1 cellular context compared by ENCODE assay signal in the genomic region with DNA sequence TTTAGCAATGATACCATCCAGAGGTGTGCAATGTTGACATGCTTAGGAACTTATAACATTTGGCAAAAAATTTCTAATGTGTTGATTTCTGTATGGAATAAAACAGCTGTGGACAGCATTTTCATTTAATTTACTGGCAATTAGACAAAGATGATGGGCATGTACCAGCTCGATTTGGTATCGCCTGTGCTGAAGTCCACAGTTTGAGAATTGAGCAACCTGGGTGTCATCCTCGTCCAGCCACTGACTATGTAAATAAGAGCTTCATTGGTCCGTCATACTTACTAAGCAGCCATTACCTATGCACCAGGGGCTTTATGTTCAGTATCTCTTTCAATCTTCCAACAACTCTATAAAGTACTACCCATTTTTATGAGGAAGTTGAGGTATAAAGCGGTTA.
A peak's percentile ranks its signal among the peaks of the same experiment; 100 is the strongest.
TF ChIP-seq lines count a peak whose summit lies in the region.

No MANE protein-coding gene starts in this region.

TF ChIP-seq in HepG2, 621 proteins besides CTCF, POLR2A, EP300 and RAD21 (continued from another document and continues in another):
- TF ChIP-seq, protein P1, sequence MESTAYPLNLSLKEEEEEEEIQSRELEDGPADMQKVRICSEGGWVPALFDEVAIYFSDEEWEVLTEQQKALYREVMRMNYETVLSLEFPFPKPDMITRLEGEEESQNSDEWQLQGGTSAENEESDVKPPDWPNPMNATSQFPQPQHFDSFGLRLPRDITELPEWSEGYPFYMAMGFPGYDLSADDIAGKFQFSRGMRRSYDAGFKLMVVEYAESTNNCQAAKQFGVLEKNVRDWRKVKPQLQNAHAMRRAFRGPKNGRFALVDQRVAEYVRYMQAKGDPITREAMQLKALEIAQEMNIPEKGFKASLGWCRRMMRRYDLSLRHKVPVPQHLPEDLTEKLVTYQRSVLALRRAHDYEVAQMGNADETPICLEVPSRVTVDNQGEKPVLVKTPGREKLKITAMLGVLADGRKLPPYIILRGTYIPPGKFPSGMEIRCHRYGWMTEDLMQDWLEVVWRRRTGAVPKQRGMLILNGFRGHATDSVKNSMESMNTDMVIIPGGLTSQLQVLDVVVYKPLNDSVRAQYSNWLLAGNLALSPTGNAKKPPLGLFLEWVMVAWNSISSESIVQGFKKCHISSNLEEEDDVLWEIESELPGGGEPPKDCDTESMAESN (CRISPR knock-in tag; conservative IDR thresholded peaks at IDR 0.05), result no peak
- TF ChIP-seq PBX3 (CRISPR knock-in tag; IDR thresholded peaks at IDR 0.05; ENCODE audit: borderline replicate concordance) (no peak), SMAD3 (CRISPR knock-in tag; IDR thresholded peaks at IDR 0.05) (no peak), TGIF2 (CRISPR knock-in tag; IDR thresholded peaks at IDR 0.05) (no peak), TEAD2 (CRISPR knock-in tag; IDR thresholded peaks at IDR 0.05) (no peak), RARA (CRISPR knock-in tag; IDR thresholded peaks at IDR 0.05) (peak; percentile 32; the same call in 1 of the 2 replicates), ZNF263 (CRISPR knock-in tag; IDR thresholded peaks at IDR 0.05) (no peak), MAFK (conservative IDR thresholded peaks at IDR 0.05 in 1 of 2, IDR thresholded peaks at IDR 0.05 in 1 of 2; ENCODE audit: low read length in 2 of 2) (peak; percentile 14 to 15; a peak in 1 of 4 replicates), ZNF251 (CRISPR knock-in tag; IDR thresholded peaks at IDR 0.05) (no peak), SETDB1 (CRISPR knock-in tag; IDR thresholded peaks at IDR 0.05; ENCODE audit: borderline replicate concordance) (no peak), MATR3 (CRISPR knock-in tag; IDR thresholded peaks at IDR 0.05) (no peak), ZNF766 (CRISPR knock-in tag; IDR thresholded peaks at IDR 0.05; ENCODE audit: borderline replicate concordance) (no peak), REPIN1 (CRISPR knock-in tag; IDR thresholded peaks at IDR 0.05; ENCODE audit: borderline replicate concordance, low read depth) (no peak), ZNF746 (CRISPR knock-in tag; IDR thresholded peaks at IDR 0.05) (no peak), TRIM24 (CRISPR knock-in tag; IDR thresholded peaks at IDR 0.05) (peak; percentile 25; the same call in 1 of the 2 replicates), ZNF296 (CRISPR knock-in tag; conservative IDR thresholded peaks at IDR 0.05) (no peak), ETV6 (CRISPR knock-in tag; conservative IDR thresholded peaks at IDR 0.05) (no peak), TARDBP (CRISPR knock-in tag; IDR thresholded peaks at IDR 0.05) (no peak), HNF4G (IDR thresholded peaks at IDR 0.05; ENCODE audit: borderline replicate concordance, low read depth, low read length) (peak; percentile 70; the same call in 1 of the 2 replicates), HNF4G (CRISPR knock-in tag; IDR thresholded peaks at IDR 0.05; ENCODE audit: borderline replicate concordance, low read depth) (no peak), KDM1A (CRISPR knock-in tag; IDR thresholded peaks at IDR 0.05) (no peak), FOSL2 (CRISPR knock-in tag; IDR thresholded peaks at IDR 0.05) (peak; percentile 84), ELF1 (CRISPR knock-in tag; IDR thresholded peaks at IDR 0.05) (no peak), ZMYM4 (CRISPR knock-in tag; IDR thresholded peaks at IDR 0.05) (peak; percentile 55; the same call in 1 of the 2 replicates), ZNF333 (CRISPR knock-in tag; IDR thresholded peaks at IDR 0.05; ENCODE audit: borderline replicate concordance) (no peak), ZNF781 (CRISPR knock-in tag; IDR thresholded peaks at IDR 0.05; ENCODE audit: borderline replicate concordance, not compliant biosample characterization) (no peak), CREM (IDR thresholded peaks at IDR 0.05) (no peak; the same call in 1 of the 2 replicates), CREM (CRISPR knock-in tag; IDR thresholded peaks at IDR 0.05) (no peak), SOX5 (CRISPR knock-in tag; IDR thresholded peaks at IDR 0.05; ENCODE audit: borderline replicate concordance) (peak; percentile 36; the same call in 1 of the 2 replicates), ZNF607 (CRISPR knock-in tag; IDR thresholded peaks at IDR 0.05; ENCODE audit: borderline replicate concordance) (no peak), RBFOX2 (IDR thresholded peaks at IDR 0.05; ENCODE audit: low read depth, low read length) (no peak), TEAD3 (CRISPR knock-in tag; optimal IDR thresholded peaks at IDR 0.05; ENCODE audit: borderline replicate concordance) (peak; percentile 43), ESRRA (CRISPR knock-in tag; IDR thresholded peaks at IDR 0.05; ENCODE audit: low read depth) (0 out of 2 replicates have a peak, but pooled peaks have one; percentile 33), ZNF274 (CRISPR knock-in tag; IDR thresholded peaks at IDR 0.05) (no peak), ZNF672 (CRISPR knock-in tag; IDR thresholded peaks at IDR 0.05) (no peak), HCFC1 (IDR thresholded peaks at IDR 0.05; ENCODE audit: low read depth, low read length) (no peak), JARID2 (CRISPR knock-in tag; IDR thresholded peaks at IDR 0.05; ENCODE audit: insufficient replicate concordance) (no peak), ZFP90 (CRISPR knock-in tag; IDR thresholded peaks at IDR 0.05; ENCODE audit: borderline replicate concordance) (no peak), PRPF4 (IDR thresholded peaks at IDR 0.05; ENCODE audit: low read depth, low read length, poor library complexity, severe bottlenecking) (no peak), ZNF792 (CRISPR knock-in tag; IDR thresholded peaks at IDR 0.05) (0 out of 2 replicates have a peak, but pooled peaks have one; percentile 21), ZNF121 (CRISPR knock-in tag; IDR thresholded peaks at IDR 0.05) (no peak), ZNF780A (CRISPR knock-in tag; IDR thresholded peaks at IDR 0.05) (no peak), ZNF614 (CRISPR knock-in tag; IDR thresholded peaks at IDR 0.05; ENCODE audit: borderline replicate concordance) (0 out of 2 replicates have a peak, but pooled peaks have one; percentile 30), ZBTB43 (CRISPR knock-in tag; conservative IDR thresholded peaks at IDR 0.05) (no peak), AGO2 (optimal IDR thresholded peaks at IDR 0.05; ENCODE audit: low read depth, low read length) (no peak), SOX13 (IDR thresholded peaks at IDR 0.05) (no peak), SOX13 (CRISPR knock-in tag; conservative IDR thresholded peaks at IDR 0.05 in 1 of 2, IDR thresholded peaks at IDR 0.05 in 1 of 2) (peak in 1 of 2 experiments; percentile 57; a peak in 2 of 4 replicates)
- TF ChIP-seq, protein P2, sequence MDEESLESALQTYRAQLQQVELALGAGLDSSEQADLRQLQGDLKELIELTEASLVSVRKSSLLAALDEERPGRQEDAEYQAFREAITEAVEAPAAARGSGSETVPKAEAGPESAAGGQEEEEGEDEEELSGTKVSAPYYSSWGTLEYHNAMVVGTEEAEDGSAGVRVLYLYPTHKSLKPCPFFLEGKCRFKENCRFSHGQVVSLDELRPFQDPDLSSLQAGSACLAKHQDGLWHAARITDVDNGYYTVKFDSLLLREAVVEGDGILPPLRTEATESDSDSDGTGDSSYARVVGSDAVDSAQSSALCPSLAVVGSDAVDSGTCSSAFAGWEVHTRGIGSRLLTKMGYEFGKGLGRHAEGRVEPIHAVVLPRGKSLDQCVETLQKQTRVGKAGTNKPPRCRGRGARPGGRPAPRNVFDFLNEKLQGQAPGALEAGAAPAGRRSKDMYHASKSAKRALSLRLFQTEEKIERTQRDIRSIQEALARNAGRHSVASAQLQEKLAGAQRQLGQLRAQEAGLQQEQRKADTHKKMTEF (CRISPR knock-in tag; IDR thresholded peaks at IDR 0.05), result no peak; the same call in 1 of the 2 replicates
- TF ChIP-seq, protein P3, sequence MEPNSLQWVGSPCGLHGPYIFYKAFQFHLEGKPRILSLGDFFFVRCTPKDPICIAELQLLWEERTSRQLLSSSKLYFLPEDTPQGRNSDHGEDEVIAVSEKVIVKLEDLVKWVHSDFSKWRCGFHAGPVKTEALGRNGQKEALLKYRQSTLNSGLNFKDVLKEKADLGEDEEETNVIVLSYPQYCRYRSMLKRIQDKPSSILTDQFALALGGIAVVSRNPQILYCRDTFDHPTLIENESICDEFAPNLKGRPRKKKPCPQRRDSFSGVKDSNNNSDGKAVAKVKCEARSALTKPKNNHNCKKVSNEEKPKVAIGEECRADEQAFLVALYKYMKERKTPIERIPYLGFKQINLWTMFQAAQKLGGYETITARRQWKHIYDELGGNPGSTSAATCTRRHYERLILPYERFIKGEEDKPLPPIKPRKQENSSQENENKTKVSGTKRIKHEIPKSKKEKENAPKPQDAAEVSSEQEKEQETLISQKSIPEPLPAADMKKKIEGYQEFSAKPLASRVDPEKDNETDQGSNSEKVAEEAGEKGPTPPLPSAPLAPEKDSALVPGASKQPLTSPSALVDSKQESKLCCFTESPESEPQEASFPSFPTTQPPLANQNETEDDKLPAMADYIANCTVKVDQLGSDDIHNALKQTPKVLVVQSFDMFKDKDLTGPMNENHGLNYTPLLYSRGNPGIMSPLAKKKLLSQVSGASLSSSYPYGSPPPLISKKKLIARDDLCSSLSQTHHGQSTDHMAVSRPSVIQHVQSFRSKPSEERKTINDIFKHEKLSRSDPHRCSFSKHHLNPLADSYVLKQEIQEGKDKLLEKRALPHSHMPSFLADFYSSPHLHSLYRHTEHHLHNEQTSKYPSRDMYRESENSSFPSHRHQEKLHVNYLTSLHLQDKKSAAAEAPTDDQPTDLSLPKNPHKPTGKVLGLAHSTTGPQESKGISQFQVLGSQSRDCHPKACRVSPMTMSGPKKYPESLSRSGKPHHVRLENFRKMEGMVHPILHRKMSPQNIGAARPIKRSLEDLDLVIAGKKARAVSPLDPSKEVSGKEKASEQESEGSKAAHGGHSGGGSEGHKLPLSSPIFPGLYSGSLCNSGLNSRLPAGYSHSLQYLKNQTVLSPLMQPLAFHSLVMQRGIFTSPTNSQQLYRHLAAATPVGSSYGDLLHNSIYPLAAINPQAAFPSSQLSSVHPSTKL (CRISPR knock-in tag; IDR thresholded peaks at IDR 0.05), result peak; percentile 81
- TF ChIP-seq, protein P4, sequence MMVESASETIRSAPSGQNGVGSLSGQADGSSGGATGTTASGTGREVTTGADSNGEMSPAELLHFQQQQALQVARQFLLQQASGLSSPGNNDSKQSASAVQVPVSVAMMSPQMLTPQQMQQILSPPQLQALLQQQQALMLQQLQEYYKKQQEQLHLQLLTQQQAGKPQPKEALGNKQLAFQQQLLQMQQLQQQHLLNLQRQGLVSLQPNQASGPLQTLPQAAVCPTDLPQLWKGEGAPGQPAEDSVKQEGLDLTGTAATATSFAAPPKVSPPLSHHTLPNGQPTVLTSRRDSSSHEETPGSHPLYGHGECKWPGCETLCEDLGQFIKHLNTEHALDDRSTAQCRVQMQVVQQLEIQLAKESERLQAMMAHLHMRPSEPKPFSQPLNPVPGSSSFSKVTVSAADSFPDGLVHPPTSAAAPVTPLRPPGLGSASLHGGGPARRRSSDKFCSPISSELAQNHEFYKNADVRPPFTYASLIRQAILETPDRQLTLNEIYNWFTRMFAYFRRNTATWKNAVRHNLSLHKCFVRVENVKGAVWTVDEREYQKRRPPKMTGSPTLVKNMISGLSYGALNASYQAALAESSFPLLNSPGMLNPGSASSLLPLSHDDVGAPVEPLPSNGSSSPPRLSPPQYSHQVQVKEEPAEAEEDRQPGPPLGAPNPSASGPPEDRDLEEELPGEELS (CRISPR knock-in tag; IDR thresholded peaks at IDR 0.05), result 0 out of 2 replicates have a peak, but pooled peaks have one; percentile 35
- TF ChIP-seq, protein P5, sequence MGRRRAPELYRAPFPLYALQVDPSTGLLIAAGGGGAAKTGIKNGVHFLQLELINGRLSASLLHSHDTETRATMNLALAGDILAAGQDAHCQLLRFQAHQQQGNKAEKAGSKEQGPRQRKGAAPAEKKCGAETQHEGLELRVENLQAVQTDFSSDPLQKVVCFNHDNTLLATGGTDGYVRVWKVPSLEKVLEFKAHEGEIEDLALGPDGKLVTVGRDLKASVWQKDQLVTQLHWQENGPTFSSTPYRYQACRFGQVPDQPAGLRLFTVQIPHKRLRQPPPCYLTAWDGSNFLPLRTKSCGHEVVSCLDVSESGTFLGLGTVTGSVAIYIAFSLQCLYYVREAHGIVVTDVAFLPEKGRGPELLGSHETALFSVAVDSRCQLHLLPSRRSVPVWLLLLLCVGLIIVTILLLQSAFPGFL (CRISPR knock-in tag; IDR thresholded peaks at IDR 0.05), result no peak
- TF ChIP-seq, protein P6, sequence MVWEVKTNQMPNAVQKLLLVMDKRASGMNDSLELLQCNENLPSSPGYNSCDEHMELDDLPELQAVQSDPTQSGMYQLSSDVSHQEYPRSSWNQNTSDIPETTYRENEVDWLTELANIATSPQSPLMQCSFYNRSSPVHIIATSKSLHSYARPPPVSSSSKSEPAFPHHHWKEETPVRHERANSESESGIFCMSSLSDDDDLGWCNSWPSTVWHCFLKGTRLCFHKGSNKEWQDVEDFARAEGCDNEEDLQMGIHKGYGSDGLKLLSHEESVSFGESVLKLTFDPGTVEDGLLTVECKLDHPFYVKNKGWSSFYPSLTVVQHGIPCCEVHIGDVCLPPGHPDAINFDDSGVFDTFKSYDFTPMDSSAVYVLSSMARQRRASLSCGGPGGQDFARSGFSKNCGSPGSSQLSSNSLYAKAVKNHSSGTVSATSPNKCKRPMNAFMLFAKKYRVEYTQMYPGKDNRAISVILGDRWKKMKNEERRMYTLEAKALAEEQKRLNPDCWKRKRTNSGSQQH (CRISPR knock-in tag; IDR thresholded peaks at IDR 0.05; ENCODE audit: low read depth), result no peak
- TF ChIP-seq, protein P7, sequence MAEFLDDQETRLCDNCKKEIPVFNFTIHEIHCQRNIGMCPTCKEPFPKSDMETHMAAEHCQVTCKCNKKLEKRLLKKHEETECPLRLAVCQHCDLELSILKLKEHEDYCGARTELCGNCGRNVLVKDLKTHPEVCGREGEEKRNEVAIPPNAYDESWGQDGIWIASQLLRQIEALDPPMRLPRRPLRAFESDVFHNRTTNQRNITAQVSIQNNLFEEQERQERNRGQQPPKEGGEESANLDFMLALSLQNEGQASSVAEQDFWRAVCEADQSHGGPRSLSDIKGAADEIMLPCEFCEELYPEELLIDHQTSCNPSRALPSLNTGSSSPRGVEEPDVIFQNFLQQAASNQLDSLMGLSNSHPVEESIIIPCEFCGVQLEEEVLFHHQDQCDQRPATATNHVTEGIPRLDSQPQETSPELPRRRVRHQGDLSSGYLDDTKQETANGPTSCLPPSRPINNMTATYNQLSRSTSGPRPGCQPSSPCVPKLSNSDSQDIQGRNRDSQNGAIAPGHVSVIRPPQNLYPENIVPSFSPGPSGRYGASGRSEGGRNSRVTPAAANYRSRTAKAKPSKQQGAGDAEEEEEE (CRISPR knock-in tag; IDR thresholded peaks at IDR 0.05; ENCODE audit: borderline replicate concordance), result no peak
